Comparison of ENCODE assay signal across 9 cellular contexts in genomic region chr20:37315293-37316110, GRCh38. TPM values are rescaled to one million over a fixed set of nuclear protein-coding genes. Genes with fewer than 3 reads are reported as not detected.
DNase-seq lines count a peak whose midpoint lies in the region; ATAC-seq, FAIRE-seq and TF ChIP-seq lines count a peak whose summit lies in the region.
"Had no signal": no experiment of that assay in that cellular context is flagged by ENCODE, and none has a peak within 500 bp of the region (broad histone marks: within the 10 kb centered on the region; RNA-seq: fewer than 3 reads in every experiment).

No MANE protein-coding gene starts in this region.

- DNase-seq in EH (ENCODE audit: low read depth) (peak; percentile 89), heart right ventricle (peak; percentile 79 to 83), small intestine (no peak), NCI-H446 treated with DMSO at 0.1 percent for 48 hours (lab: John Stamatoyannopoulos, UW) (no peak), Ammon's horn (ENCODE audit: low spot score) (no peak)
- no peak for DNase-seq in activated T-cell treated with anti-CD3 and anti-CD28 coated beads, Interleukin-2, amount 50 U/mL, for 72 hours

- H3K9me3 Mint-ChIP-seq in activated T-cell treated with anti-CD3 and anti-CD28 coated beads, Interleukin-2, amount 50 U/mL, for 72 hours = no peaks in the 10 kb centered on the region

- H3K4me3 ChIP-seq in heart right ventricle (peak overlapping the region in 1 of 10 donors; percentile 17), small intestine (ENCODE audit: low read depth in 1 of 2, low read length in 2 of 2) (no peak overlapping the region)

- peaks cover 0 to 51% (median 28%) of the 10 kb centered on the region in 9 donors for H3K4me1 ChIP-seq in heart right ventricle
- H3K4me1 ChIP-seq in small intestine (ENCODE audit: control insufficient read depth in 2 of 2, insufficient read depth in 1 of 2, low read depth in 1 of 2, low read length in 1 of 2) = peaks cover 0 to 3% of the 10 kb centered on the region in 2 donors

- no peak overlapping the region for H3K27ac Mint-ChIP-seq in activated T-cell treated with anti-CD3 and anti-CD28 coated beads, Interleukin-2, amount 50 U/mL, for 72 hours

- no peak overlapping the region for H3K4me3 Mint-ChIP-seq in activated T-cell treated with anti-CD3 and anti-CD28 coated beads, Interleukin-2, amount 50 U/mL, for 72 hours

- peaks cover 32% of the 10 kb centered on the region for H3K4me1 Mint-ChIP-seq in activated T-cell treated with anti-CD3 and anti-CD28 coated beads, Interleukin-2, amount 50 U/mL, for 72 hours (ENCODE audit: low read depth)

- peak overlapping the region; percentile 73 to 91 (median 85) for H3K27ac ChIP-seq in heart right ventricle
- peak overlapping the region; percentile 62 to 77 for H3K27ac ChIP-seq in small intestine (ENCODE audit: low read depth in 1 of 2, low read length in 1 of 2)

- H3K36me3 Mint-ChIP-seq in activated T-cell treated with anti-CD3 and anti-CD28 coated beads, Interleukin-2, amount 50 U/mL, for 72 hours (ENCODE audit: insufficient read depth in 2 of 2) = no peaks in the 10 kb centered on the region

- no peaks in the 10 kb centered on the region for H3K27me3 ChIP-seq in heart right ventricle
- H3K27me3 ChIP-seq in small intestine (ENCODE audit: control insufficient read depth in 2 of 2, insufficient read depth in 2 of 2, low read length in 2 of 2) = no peaks in the 10 kb centered on the region

- intact Hi-C loops in heart right ventricle (cut with DNase I) = no loop called here

- peak; percentile 35 for ATAC-seq in GM21825 (IDR thresholded peaks at IDR 0.05; ENCODE audit: unreplicated experiment)
- ATAC-seq in SK-N-SH treated with all-trans-retinoic acid at 6 μM for 48 hours = peak; percentile 34; the same call in 1 of the 3 replicates
- peak; percentile 89 to 98 (median 96) for ATAC-seq in heart right ventricle
- ATAC-seq in activated T-cell treated with anti-CD3 and anti-CD28 coated beads, Interleukin-2, amount 50 U/mL, for 72 hours (replicated peaks in 1 of 2) = no peak

- H3K9me3 ChIP-seq in heart right ventricle (no peaks in the 10 kb centered on the region), small intestine (ENCODE audit: control insufficient read depth, low read depth) (no peaks in the 10 kb centered on the region)

- WGBS in heart right ventricle, 2 donors = 55% methylated on average over 18 of the region's 18 CpGs
- 65 to 73% (median 70%) methylated on average over 18 of the region's 18 CpGs for WGBS in small intestine, 3 donors

- TF ChIP-seq CTCF in heart right ventricle (IDR thresholded peaks at IDR 0.05) = no peak

- FAIRE-seq in small intestine (lab: Jason Lieb, UNC) = no peak
- FAIRE-seq: keratinocyte had no signal

- H3K36me3 ChIP-seq in heart right ventricle (peaks cover 0 to 50% (median 0%) of the 10 kb centered on the region in 9 donors), small intestine (ENCODE audit: control insufficient read depth in 2 of 2, insufficient read depth in 2 of 2, low read length in 2 of 2) (peaks cover 0 to 8% of the 10 kb centered on the region in 2 donors)

- H3K27me3 Mint-ChIP-seq in activated T-cell treated with anti-CD3 and anti-CD28 coated beads, Interleukin-2, amount 50 U/mL, for 72 hours (ENCODE audit: low read depth) = no peaks in the 10 kb centered on the region

TF ChIP-seq in SK-N-SH treated with all-trans-retinoic acid at 6 μM for 48 hours, 23 proteins besides CTCF, POLR2A, EP300 and RAD21:
- TF ChIP-seq TCF4 (CRISPR knock-in tag; IDR thresholded peaks at IDR 0.05; ENCODE audit: borderline replicate concordance) (0 out of 2 replicates have a peak, but pooled peaks have one; percentile 57), CSRNP3 (CRISPR knock-in tag; IDR thresholded peaks at IDR 0.05) (no peak), ZNF70 (CRISPR knock-in tag; IDR thresholded peaks at IDR 0.05) (no peak)

RNA-seq across cellular contexts. Expression of gene MANBAL, which starts 26.0 kb away (rescaled TPM):
- 10 to 100 TPM; 17.8 to 24.9 (median 20.4) TPM for total RNA-seq in heart right ventricle
- polyA plus RNA-seq in heart right ventricle (10 to 100 TPM; 18.4 to 52.3 TPM), small intestine (10 to 100 TPM; 49.2 to 70.0 (median 50.3) TPM)
- total RNA-seq in activated T-cell treated with anti-CD3 and anti-CD28 coated beads, Interleukin-2, amount 50 U/mL, for 72 hours = 10 to 100 TPM; 15.6 to 19.6 TPM

RNA-seq across cellular contexts. Expression of gene SRC, which starts 30.4 kb away (rescaled TPM):
- 10 to 100 TPM in 1 of 10 donors, 1 to 10 TPM in 9; 1.9 to 10.8 (median 3.6) TPM for total RNA-seq in heart right ventricle
- polyA plus RNA-seq in heart right ventricle (1 to 10 TPM; 4.7 to 5.2 TPM), small intestine (100 to 1,000 TPM in 1 of 3 donors, 10 to 100 TPM in 2; 70.8 to 107 (median 83.6) TPM)
- total RNA-seq in activated T-cell treated with anti-CD3 and anti-CD28 coated beads, Interleukin-2, amount 50 U/mL, for 72 hours = 1 to 10 TPM; 5.1 to 6.2 TPM

RNA-seq across cellular contexts. Expression of gene GHRH, which starts 53.9 kb away (rescaled TPM):
- total RNA-seq in heart right ventricle = 1 to 10 TPM in 1 of 10 donors, under 1 TPM in 1, not detected in 8; 0.85 to 2.5 TPM
- polyA plus RNA-seq in heart right ventricle = 1 to 10 TPM in 1 of 2 donors, not detected in 1; 1.8 TPM
- not detected for polyA plus RNA-seq in small intestine
- not detected for total RNA-seq in activated T-cell treated with anti-CD3 and anti-CD28 coated beads, Interleukin-2, amount 50 U/mL, for 72 hours
- polyA plus RNA-seq: keratinocyte had no signal

Comparison
In these comparisons a context has a peak if more than half of its experiments do, and no peak if none do; other contexts are left out.
1. DNase-seq: peak in EH (single experiment) and heart right ventricle (2 of 2); none in small intestine (single experiment), NCI-H446 treated with DMSO at 0.1 percent for 48 hours (single experiment), Ammon's horn (single experiment) and activated T-cell treated with anti-CD3 and anti-CD28 coated beads, Interleukin-2, amount 50 U/mL, for 72 hours (0 of 2).
2. ATAC-seq: peak in GM21825 (single experiment), SK-N-SH treated with all-trans-retinoic acid at 6 μM for 48 hours (single experiment) and heart right ventricle (8 of 8); none in activated T-cell treated with anti-CD3 and anti-CD28 coated beads, Interleukin-2, amount 50 U/mL, for 72 hours (0 of 2).